28 cellular contexts compared by ENCODE assay signal in the genomic region with DNA sequence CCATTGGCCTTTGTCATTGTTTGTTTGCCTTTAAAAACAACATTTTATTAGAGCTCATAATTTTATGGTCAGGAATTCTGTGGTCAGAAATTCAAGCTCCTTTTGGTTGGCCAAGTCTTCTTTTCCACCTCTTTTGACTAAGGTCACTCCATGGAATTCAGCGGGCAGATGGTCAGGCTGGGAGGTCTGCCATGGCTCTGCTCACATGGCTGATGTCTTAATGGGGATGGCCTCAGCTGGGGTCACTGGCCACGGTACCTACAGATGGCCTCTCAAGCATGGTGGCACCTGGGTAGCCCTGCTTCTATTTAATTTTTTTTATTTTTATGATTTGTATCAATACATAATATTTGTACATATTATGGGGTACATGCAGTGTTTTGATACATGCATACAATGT.
"Had no signal": no experiment of that assay in that cellular context is flagged by ENCODE, and none has a peak within 500 bp of the region (broad histone marks: within the 10 kb centered on the region; RNA-seq: fewer than 3 reads in every experiment).

No MANE protein-coding gene starts in this region.

- H3K9me3 ChIP-seq: colonic mucosa, esophagus muscularis mucosa, esophagus squamous epithelium, gastrocnemius medialis, gastroesophageal sphincter, heart left ventricle, heart right ventricle had no signal

- ATAC-seq: effector memory CD8-positive, alpha-beta T cell; esophagus mucosa; foreskin keratinocyte; gastrocnemius medialis; gastroesophageal sphincter; heart left ventricle; heart right ventricle had no signal

- H3K4me3 ChIP-seq: colonic mucosa, coronary artery, dorsolateral prefrontal cortex, esophagus muscularis mucosa, esophagus squamous epithelium, gastrocnemius medialis, gastroesophageal sphincter, heart left ventricle, heart right ventricle had no signal

- DNase-seq: colonic mucosa; cortex of kidney; dermis blood vessel endothelial cell; dorsolateral prefrontal cortex; effector CD4-positive, alpha-beta T cell; effector CD8-positive, alpha-beta T cell; effector memory CD4-positive, alpha-beta T cell; effector memory CD8-positive, alpha-beta T cell; endodermal cell; erythroblast; esophagus squamous epithelium; foreskin fibroblast; foreskin keratinocyte; foreskin melanocyte; glutamatergic neuron; head of caudate nucleus; heart left ventricle; heart right ventricle had no signal

- FAIRE-seq: colon, endometrium, endothelial cell of umbilical vein, frontal cortex had no signal

- H3K27me3 ChIP-seq: colonic mucosa, esophagus muscularis mucosa, esophagus squamous epithelium, foreskin keratinocyte, gastrocnemius medialis, gastroesophageal sphincter, heart left ventricle, heart right ventricle had no signal

- H3K4me1 ChIP-seq: colonic mucosa, foreskin keratinocyte, gastrocnemius medialis, gastroesophageal sphincter had no signal

- H3K36me3 ChIP-seq: colonic mucosa, esophagus muscularis mucosa, esophagus squamous epithelium, gastrocnemius medialis, gastroesophageal sphincter, heart left ventricle, heart right ventricle had no signal

- H3K27ac ChIP-seq: colonic mucosa, coronary artery, dorsolateral prefrontal cortex, epithelial cell of prostate, esophagus muscularis mucosa, esophagus squamous epithelium, foreskin keratinocyte, gastrocnemius medialis, gastroesophageal sphincter, heart left ventricle, heart right ventricle had no signal
